ENCODE assay signal across 17 cellular contexts in genomic region chr18:43383031-43383430, GRCh38.
A peak's percentile ranks its signal among the peaks of the same experiment; 100 is the strongest.
DNase-seq lines count a peak whose midpoint lies in the region; ATAC-seq lines count a peak whose summit lies in the region.
"Had no signal": no experiment of that assay in that cellular context is flagged by ENCODE, and none has a peak within 500 bp of the region (broad histone marks: within the 10 kb centered on the region; RNA-seq: fewer than 3 reads in every experiment).

No MANE protein-coding gene starts in this region.

- no peaks in the 10 kb centered on the region for H3K36me3 ChIP-seq in SK-N-MC (ENCODE audit: insufficient read depth, low read length)
- H3K36me3 ChIP-seq: BE2C had no signal

- DNase-seq in DMS 273 treated with DMSO at 0.1 percent for 48 hours (lab: John Stamatoyannopoulos, UW) (peak; percentile 1), NCI-H1694 treated with DMSO at 0.1 percent for 48 hours (lab: John Stamatoyannopoulos, UW) (peak; percentile 38), SK-N-MC (ENCODE audit: low read depth, low spot score) (peak; percentile 86), NCI-H1417 treated with DMSO at 0.1 percent for 48 hours (lab: John Stamatoyannopoulos, UW) (no peak), T-helper 1 cell (no peak)
- DNase-seq: ACHN; BE2C; C1 segment of cervical spinal cord; CD4-positive, CD25-positive, alpha-beta regulatory T cell; CD8-positive, alpha-beta memory T cell; COR-L47; DMS79 treated with DMSO at 0.1 percent for 48 hours; GF-D8; H9; IMR-90 had no signal

- peak overlapping the region; percentile 94 for H3K27ac ChIP-seq in SK-N-MC

- H3K9me3 ChIP-seq in SK-N-MC (ENCODE audit: low read depth, low read length): no peaks in the 10 kb centered on the region
- H3K9me3 ChIP-seq: BE2C had no signal

- peak overlapping the region; percentile 11 for H3K4me3 ChIP-seq in SK-N-MC
- H3K4me3 ChIP-seq: K562 had no signal

- H3K9ac ChIP-seq in SK-N-MC (ENCODE audit: insufficient read length): peak overlapping the region; percentile 26

- no peak for ATAC-seq in GM21423 (IDR thresholded peaks at IDR 0.05; ENCODE audit: unreplicated experiment)
- ATAC-seq: K562 had no signal

Comparison
In these comparisons a context has a peak if more than half of its experiments do, and no peak if none do; other contexts are left out.
1. DNase-seq: peak in DMS 273 treated with DMSO at 0.1 percent for 48 hours (single experiment), NCI-H1694 treated with DMSO at 0.1 percent for 48 hours (single experiment) and SK-N-MC (single experiment); none in NCI-H1417 treated with DMSO at 0.1 percent for 48 hours (single experiment) and T-helper 1 cell (0 of 5).